8 cellular contexts compared by ENCODE assay signal in genomic region chr12:31076150-31076549, GRCh38. TPM values are rescaled to one million over a fixed set of nuclear protein-coding genes. Genes with fewer than 3 reads are reported as not detected.
DNase-seq lines count a peak whose midpoint lies in the region; ATAC-seq, FAIRE-seq and TF ChIP-seq lines count a peak whose summit lies in the region.
"Not testable (repeated sequence)": the region's sequence is repeated elsewhere in the genome, so short reads cannot be mapped to it uniquely, and the experiment has no call there.

No MANE protein-coding gene starts in this region.

- not testable (repeated sequence) for H3K27ac Mint-ChIP-seq in GM23338; activated CD8-positive, alpha-beta T cell treated with anti-CD3 and anti-CD28 coated beads for 36 hours; activated T-helper 17 cell treated with anti-CD3 and anti-CD28 coated beads, Interleukin-2, amount 50 U/mL, for 72 hours; activated naive CD8-positive, alpha-beta T cell; neural progenitor cell

- not testable (repeated sequence) for H3K18ac ChIP-seq in H1 (ENCODE audit: extremely low read depth, low read length)

- POLR2A ChIA-PET in Panc1 (lab: Charles Lee); activated CD8-positive, alpha-beta T cell treated with anti-CD3 and anti-CD28 coated beads for 36 hours (lab: Charles Lee); H1 (lab: Charles Lee; ENCODE audit: partially characterized antibody): not testable (repeated sequence)

- not testable (repeated sequence) for H2BK5ac ChIP-seq in H1 (ENCODE audit: low read depth, low read length)

- not testable (repeated sequence) for TF ChIP-seq POLR2A in NB4 (IDR thresholded peaks at IDR 0.05; ENCODE audit: extremely low read depth, insufficient read length); H1 (IDR thresholded peaks at IDR 0.05; ENCODE audit: control extremely low read depth in 1 of 2, low read depth in 2 of 2, low read length in 2 of 2)

- H2BK20ac ChIP-seq in H1 (ENCODE audit: low read length): not testable (repeated sequence)

- H4K91ac ChIP-seq in H1 (replicated peaks; ENCODE audit: insufficient read length, low read length): not testable (repeated sequence)

- H3K27ac ChIP-seq in GM23338 (ENCODE audit: low read depth); H1 (ENCODE audit: low read depth, low read length); neural progenitor cell: not testable (repeated sequence)
- H3K27ac ChIP-seq in Panc1 (ENCODE audit: low read length): peak overlapping the region; percentile 61

- in situ Hi-C loops in Panc1 (cut with HindIII; ENCODE audit: low pct_unique_long_range_greater_than_20kb, low sequenced_read_pairs): not testable (repeated sequence)

- H3K4ac ChIP-seq in H1 (replicated peaks; ENCODE audit: insufficient read length, low read depth, low read length): not testable (repeated sequence)

- not testable (repeated sequence) for H3F3A ChIP-seq in GM23338 (replicated peaks; ENCODE audit: low read depth)
- peaks cover 14% of the 10 kb centered on the region for H3F3A ChIP-seq in neural progenitor cell (ENCODE audit: low read depth)

- H3K9me3 Mint-ChIP-seq in GM23338; activated CD8-positive, alpha-beta T cell treated with anti-CD3 and anti-CD28 coated beads for 36 hours; activated T-helper 17 cell treated with anti-CD3 and anti-CD28 coated beads, Interleukin-2, amount 50 U/mL, for 72 hours; activated naive CD8-positive, alpha-beta T cell (ENCODE audit: low read depth); neural progenitor cell: not testable (repeated sequence)

- not testable (repeated sequence) for BruUV-seq in Panc1 (replicated peaks; lab: Mats Ljungman, UMichigan)

- H3K56ac ChIP-seq in H1 (replicated peaks; ENCODE audit: insufficient read length, low read depth, low read length): not testable (repeated sequence)

- H3K4me1 ChIP-seq in GM23338 (ENCODE audit: insufficient read depth); H1 (replicated peaks in 1 of 4; ENCODE audit: control insufficient read depth in 3 of 4, insufficient read depth in 4 of 4, low read length in 3 of 4): not testable (repeated sequence)
- peaks cover 11% of the 10 kb centered on the region for H3K4me1 ChIP-seq in Panc1 (ENCODE audit: control insufficient read depth, insufficient read depth, low read length)
- peaks cover 13% of the 10 kb centered on the region for H3K4me1 ChIP-seq in neural progenitor cell

- not testable (repeated sequence) for H4K5ac ChIP-seq in H1 (ENCODE audit: insufficient read length, low read depth, low read length)

- H3K36me3 Mint-ChIP-seq in GM23338 (ENCODE audit: low read depth) (peaks cover 43% of the 10 kb centered on the region), neural progenitor cell (peaks cover 27% of the 10 kb centered on the region)
- H3K36me3 Mint-ChIP-seq in activated CD8-positive, alpha-beta T cell treated with anti-CD3 and anti-CD28 coated beads for 36 hours (ENCODE audit: low read depth): peaks cover 42% of the 10 kb centered on the region
- peaks cover 58% of the 10 kb centered on the region for H3K36me3 Mint-ChIP-seq in activated T-helper 17 cell treated with anti-CD3 and anti-CD28 coated beads, Interleukin-2, amount 50 U/mL, for 72 hours (ENCODE audit: low read depth)
- not testable (repeated sequence) for H3K36me3 Mint-ChIP-seq in activated naive CD8-positive, alpha-beta T cell

- not testable (repeated sequence) for H2BK15ac ChIP-seq in H1 (ENCODE audit: low read length)

- CTCF ChIA-PET in Panc1 (lab: Charles Lee); activated CD8-positive, alpha-beta T cell treated with anti-CD3 and anti-CD28 coated beads for 36 hours (lab: Charles Lee); H1 (lab: Charles Lee; ENCODE audit: partially characterized antibody): not testable (repeated sequence)

- not testable (repeated sequence) for H3K23me2 ChIP-seq in H1 (ENCODE audit: low read depth, low read length)

- ATAC-seq in GM23338; Panc1; activated CD8-positive, alpha-beta T cell treated with anti-CD3 and anti-CD28 coated beads for 36 hours; activated T-helper 17 cell treated with anti-CD3 and anti-CD28 coated beads, Interleukin-2, amount 50 U/mL, for 72 hours (replicated peaks): not testable (repeated sequence)

- not testable (repeated sequence) for FAIRE-seq in H1 (lab: Jason Lieb, UNC)

- H2BK120ac ChIP-seq in H1 (replicated peaks; ENCODE audit: low read depth, low read length): not testable (repeated sequence)

- not testable (repeated sequence) for DNase-seq in GM23338 (ENCODE audit: low spot score); NB4 (ENCODE audit: low read depth); Panc1 (ENCODE audit: low read depth, low spot score); activated CD8-positive, alpha-beta T cell treated with anti-CD3 and anti-CD28 coated beads for 36 hours; H1 (ENCODE audit: low read depth in 1 of 2, low spot score in 2 of 2); neural progenitor cell (ENCODE audit: low spot score)

- not testable (repeated sequence) for H3K4me3 ChIP-seq in GM23338; H1 (ENCODE audit: extremely low read depth in 1 of 4, insufficient read depth in 2 of 4, low read depth in 3 of 4, low read length in 4 of 4); neural progenitor cell
- peak overlapping the region; percentile 25 for H3K4me3 ChIP-seq in NB4 (ENCODE audit: low read depth, low read length)
- peak overlapping the region in 1 of 2 experiments; percentile 97; a peak in 2 of 4 replicates for H3K4me3 ChIP-seq in Panc1 (ENCODE audit: low read depth in 2 of 2, low read length in 2 of 2)

- not testable (repeated sequence) for H3K9me3 ChIP-seq in Panc1 (ENCODE audit: control insufficient read depth, insufficient read depth, low read depth, low read length); H1 (ENCODE audit: insufficient read depth in 2 of 2, low read depth in 1 of 2, low read length in 1 of 2); neural progenitor cell (ENCODE audit: low read depth)

- H3K4me3 Mint-ChIP-seq in GM23338 (peak overlapping the region; percentile 52; the same call in 2 of the 3 replicates), neural progenitor cell (peak overlapping the region; percentile 52)
- peak overlapping the region; percentile 42 for H3K4me3 Mint-ChIP-seq in activated CD8-positive, alpha-beta T cell treated with anti-CD3 and anti-CD28 coated beads for 36 hours
- H3K4me3 Mint-ChIP-seq in activated T-helper 17 cell treated with anti-CD3 and anti-CD28 coated beads, Interleukin-2, amount 50 U/mL, for 72 hours: peak overlapping the region; percentile 49
- peak overlapping the region; percentile 20 for H3K4me3 Mint-ChIP-seq in activated naive CD8-positive, alpha-beta T cell

- not testable (repeated sequence) for H2AK5ac ChIP-seq in H1 (ENCODE audit: low read depth, low read length)

- H3K9me2 ChIP-seq in GM23338 (ENCODE audit: insufficient read depth): not testable (repeated sequence)

- not testable (repeated sequence) for H3K4me2 ChIP-seq in GM23338, neural progenitor cell
- peak overlapping the region; percentile 21 to 24; a peak in 1 of 4 replicates for H3K4me2 ChIP-seq in H1 (ENCODE audit: insufficient read depth in 1 of 2, low read depth in 2 of 2, low read length in 2 of 2)

- H3K4me1 Mint-ChIP-seq in GM23338 (peaks cover 43% of the 10 kb centered on the region), neural progenitor cell (peaks cover 27% of the 10 kb centered on the region)
- peaks cover 32% of the 10 kb centered on the region for H3K4me1 Mint-ChIP-seq in activated CD8-positive, alpha-beta T cell treated with anti-CD3 and anti-CD28 coated beads for 36 hours (ENCODE audit: low read depth)
- H3K4me1 Mint-ChIP-seq in activated T-helper 17 cell treated with anti-CD3 and anti-CD28 coated beads, Interleukin-2, amount 50 U/mL, for 72 hours: peaks cover 10% of the 10 kb centered on the region
- peaks cover 32% of the 10 kb centered on the region for H3K4me1 Mint-ChIP-seq in activated naive CD8-positive, alpha-beta T cell (ENCODE audit: low read depth)

- TF ChIP-seq CTCF in GM23338 (conservative IDR thresholded peaks at IDR 0.05; ENCODE audit: low read depth in 2 of 2); NB4 (IDR thresholded peaks at IDR 0.05; ENCODE audit: low read depth, low read length); Panc1 (IDR thresholded peaks at IDR 0.05); activated CD8-positive, alpha-beta T cell treated with anti-CD3 and anti-CD28 coated beads for 36 hours (IDR thresholded peaks at IDR 0.05); H1 (IDR thresholded peaks at IDR 0.05; ENCODE audit: control extremely low read depth in 1 of 3, insufficient read depth in 1 of 3, low read depth in 1 of 3, low read length in 3 of 3); neural progenitor cell (IDR thresholded peaks at IDR 0.05): not testable (repeated sequence)

- WGBS in H1 (ENCODE audit: extremely low coverage in 1 of 2, insufficient coverage in 1 of 2, insufficient read length in 1 of 2, insufficient replicate concordance in 2 of 2, low coverage in 1 of 2, low lambda C conversion rate in 2 of 2, missing lambda C conversion rate in 1 of 2), 2 experiments: 88% methylated on average over 11 of the region's 11 CpGs; no CpG with 5 or more reads in 1 of the 2 experiments

- H3K23ac ChIP-seq in H1 (ENCODE audit: insufficient read length): not testable (repeated sequence)

- peaks cover 19% of the 10 kb centered on the region for H3K27me3 Mint-ChIP-seq in GM23338 (ENCODE audit: insufficient read depth, low read depth, poor library complexity)
- not testable (repeated sequence) for H3K27me3 Mint-ChIP-seq in activated CD8-positive, alpha-beta T cell treated with anti-CD3 and anti-CD28 coated beads for 36 hours; activated T-helper 17 cell treated with anti-CD3 and anti-CD28 coated beads, Interleukin-2, amount 50 U/mL, for 72 hours; activated naive CD8-positive, alpha-beta T cell; neural progenitor cell (ENCODE audit: insufficient read depth, low read depth)

- H3K27me3 ChIP-seq in GM23338 (ENCODE audit: insufficient read depth); Panc1 (ENCODE audit: control insufficient read depth, insufficient read depth, low read length); H1 (replicated peaks in 1 of 4; ENCODE audit: control insufficient read depth in 3 of 4, extremely low read depth in 1 of 4, insufficient read depth in 3 of 4, low read length in 3 of 4); neural progenitor cell: not testable (repeated sequence)

- TF ChIP-seq RAD21 in H1 (IDR thresholded peaks at IDR 0.05 in 1 of 2, conservative IDR thresholded peaks at IDR 0.05 in 1 of 2; ENCODE audit: low read depth in 2 of 2, low read length in 2 of 2): not testable (repeated sequence)

- TF ChIP-seq EP300 in H1 (IDR thresholded peaks at IDR 0.05; ENCODE audit: borderline replicate concordance in 1 of 2, low read depth in 2 of 2, low read length in 2 of 2): not testable (repeated sequence)

- H3K79me2 ChIP-seq in GM23338 (replicated peaks; ENCODE audit: insufficient read depth) (peaks cover 33% of the 10 kb centered on the region), H1 (ENCODE audit: control insufficient read depth in 1 of 2, insufficient read depth in 2 of 2, low read length in 2 of 2) (peaks cover 0 to 36% of the 10 kb centered on the region in 2 experiments; a peak in 3 of 4 replicates), neural progenitor cell (ENCODE audit: low read depth) (peaks cover 54% of the 10 kb centered on the region)

- intact Hi-C loops in Panc1 (cut with micrococcal nuclease; ENCODE audit: unreplicated experiment); activated CD8-positive, alpha-beta T cell treated with anti-CD3 and anti-CD28 coated beads for 36 hours (cut with micrococcal nuclease): not testable (repeated sequence)

- not testable (repeated sequence) for H3K9ac ChIP-seq in H1 (replicated peaks in 1 of 4; ENCODE audit: extremely low read depth in 1 of 4, low read depth in 3 of 4, low read length in 3 of 4); neural progenitor cell

- H2AFZ ChIP-seq in GM23338; H1 (ENCODE audit: low read length); neural progenitor cell (replicated peaks): not testable (repeated sequence)

- not testable (repeated sequence) for H4K20me1 ChIP-seq in GM23338 (replicated peaks; ENCODE audit: insufficient read depth); H1 (replicated peaks in 1 of 2; ENCODE audit: control insufficient read depth in 1 of 2, insufficient read depth in 2 of 2, low read length in 2 of 2)
- H4K20me1 ChIP-seq in neural progenitor cell (ENCODE audit: low read depth): peaks cover 12% of the 10 kb centered on the region

- not testable (repeated sequence) for H3K14ac ChIP-seq in H1 (ENCODE audit: insufficient read length)

- H3K36me3 ChIP-seq in GM23338 (ENCODE audit: insufficient read depth); Panc1 (ENCODE audit: control insufficient read depth, insufficient read depth, low read length); H1 (ENCODE audit: control insufficient read depth in 2 of 4, insufficient read depth in 4 of 4, low read length in 3 of 4); neural progenitor cell: not testable (repeated sequence)

- H3K79me1 ChIP-seq in H1 (ENCODE audit: low read depth, low read length): not testable (repeated sequence)

- H4K8ac ChIP-seq in H1 (ENCODE audit: extremely low read depth, insufficient read depth, low read length): not testable (repeated sequence)

- H2BK12ac ChIP-seq in H1 (ENCODE audit: low read depth, low read length): not testable (repeated sequence)

RNA-seq across cellular contexts. Expression of gene DDX11, which starts 2.5 kb away (rescaled TPM):
- total RNA-seq in GM23338 (2014; rRNA removed; shearing (Covaris generic)): 95.7 and 103 TPM in 2 replicates
- 58.4 and 66.0 TPM in 2 replicates for polyA plus RNA-seq in GM23338 (2016; fragmentation: Nextera tagmentation; extraction: Ambion mirVana)
- 96.2 TPM for total RNA-seq in Panc1 (2021; ENCODE audit: unreplicated experiment)
- 49.4 TPM for polyA plus RNA-seq in Panc1 (2012; ENCODE audit: insufficient read length)
- 100 to 1,000 TPM; 143 to 147 TPM for total RNA-seq in activated CD8-positive, alpha-beta T cell treated with anti-CD3 and anti-CD28 coated beads for 36 hours
- 100 to 1,000 TPM; 147 to 149 TPM for total RNA-seq in activated T-helper 17 cell treated with anti-CD3 and anti-CD28 coated beads, Interleukin-2, amount 50 U/mL, for 72 hours
- total RNA-seq in H1 (2021; fragmentation: NEBNext Ultra II Directional; extraction: Animal tissue kit (Norgen Biotek cat#: 25700)): 135 and 141 TPM in 2 replicates
- polyA plus RNA-seq in H1 (2011; rRNA removed): 61.6 and 77.3 TPM in 2 replicates
- 89.6 TPM for polyA plus RNA-seq in H1 (2011; cell fraction: cytosol; rRNA removed)
- polyA plus RNA-seq in H1 (2011; cell fraction: nucleus; rRNA removed): 466 TPM
- polyA plus RNA-seq in H1 (2012, experiment 1 of 2): 106 to 121 TPM (median 117 TPM) in 4 replicates
- polyA plus RNA-seq in H1 (2012, experiment 2 of 2): 60.6 TPM
- polyA plus RNA-seq in H1 (2013, experiment 1 of 2): 52.1 TPM
- polyA plus RNA-seq in H1 (2013, experiment 2 of 2): 44.4 TPM
- polyA minus RNA-seq in H1 (2011; rRNA and poly(A)+ RNA removed): 107 and 110 TPM in 2 replicates
- polyA minus RNA-seq in H1 (2011; cell fraction: cytosol; rRNA and poly(A)+ RNA removed): 61.2 TPM
- polyA minus RNA-seq in H1 (2011; cell fraction: nucleus; rRNA and poly(A)+ RNA removed): 182 TPM
- total RNA-seq in neural progenitor cell (ENCODE audit: low replicate concordance): 80.1 and 98.0 TPM in 2 replicates
